In the genomic region with DNA sequence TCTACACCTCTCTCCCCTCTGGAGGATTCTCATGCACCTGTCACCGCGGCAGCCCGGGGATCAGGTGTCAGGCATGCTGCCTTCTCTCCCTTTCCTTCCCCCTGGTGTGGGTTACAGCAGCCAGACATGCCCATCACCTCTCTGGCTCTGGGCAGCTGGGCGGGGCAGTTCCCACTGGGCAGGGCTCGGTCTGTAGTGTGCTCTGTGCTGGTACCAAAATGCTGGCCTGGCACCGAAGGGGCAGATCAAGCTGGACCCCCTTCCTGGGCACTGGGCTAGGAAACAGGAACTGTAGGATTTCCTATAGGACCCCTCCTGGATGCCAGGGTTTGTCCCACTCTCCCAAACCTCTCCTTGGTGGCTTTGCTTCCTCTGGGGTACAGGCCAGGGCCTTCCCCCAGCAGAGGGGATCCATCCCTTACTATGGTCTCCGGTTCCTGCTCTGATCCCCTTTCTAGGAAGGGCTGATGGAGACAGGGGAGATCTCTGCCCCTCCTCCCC, we compare ENCODE assay signal across 12 cellular contexts. TPM values are rescaled to one million over a fixed set of nuclear protein-coding genes. Genes with fewer than 3 reads are reported as not detected.
DNase-seq lines count a peak whose midpoint lies in the region; ATAC-seq, FAIRE-seq and TF ChIP-seq lines count a peak whose summit lies in the region.
"Had no signal": no experiment of that assay in that cellular context is flagged by ENCODE, and none has a peak within 500 bp of the region (broad histone marks: within the 10 kb centered on the region; RNA-seq: fewer than 3 reads in every experiment).

No MANE protein-coding gene starts in this region.

- POLR2A ChIA-PET in HepG2 (lab: Yijun Ruan, JAX): interaction anchor here (1.0 kb wide), 1 partner anchor 31 kb away, joined by 3 read pairs; no protein-coding TSS in a partner anchor

- TF ChIP-seq CTCF in astrocyte (IDR thresholded peaks at IDR 0.05; ENCODE audit: insufficient read depth, low read depth, low read length): no peak
- no peak for TF ChIP-seq CTCF in HepG2 (CRISPR knock-in tag; IDR thresholded peaks at IDR 0.05)
- no peak for TF ChIP-seq CTCF in stomach (IDR thresholded peaks at IDR 0.05)
- no peak for TF ChIP-seq CTCF in osteocyte (IDR thresholded peaks at IDR 0.05)

- no peak overlapping the region for H3K27ac Mint-ChIP-seq in astrocyte (ENCODE audit: unreplicated experiment)
- H3K27ac Mint-ChIP-seq in osteocyte (ENCODE audit: unreplicated experiment): no peak overlapping the region

- in situ Hi-C loops in HepG2 (cut with HindIII; ENCODE audit: extremely low pct_ligation_motif_present, low pct_unique_long_range_greater_than_20kb): no loop called here

- H3K27me3 ChIP-seq in astrocyte (ENCODE audit: insufficient read depth, low read length) (peaks cover 9% of the 10 kb centered on the region), HepG2 (ENCODE audit: control insufficient read depth in 1 of 2, insufficient read depth in 2 of 2, low read length in 2 of 2) (no peaks in the 10 kb centered on the region), stomach (no peaks in the 10 kb centered on the region)

- H4K20me1 ChIP-seq in astrocyte (ENCODE audit: insufficient read depth, low read length): peaks cover 26% of the 10 kb centered on the region
- no peaks in the 10 kb centered on the region for H4K20me1 ChIP-seq in HepG2 (ENCODE audit: insufficient read depth, low read length)

- H2AFZ ChIP-seq in astrocyte (ENCODE audit: low read depth, low read length) (no peak overlapping the region), HepG2 (ENCODE audit: low read length) (no peak overlapping the region)

- H3K4me3 Mint-ChIP-seq in astrocyte (ENCODE audit: unreplicated experiment) (no peak overlapping the region), osteocyte (ENCODE audit: unreplicated experiment) (no peak overlapping the region)

- H3K9ac ChIP-seq in astrocyte (ENCODE audit: low read length): no peak overlapping the region
- H3K9ac ChIP-seq in HepG2 (ENCODE audit: insufficient read depth, low read depth, low read length): no peak overlapping the region

- H3K9me3 ChIP-seq in astrocyte (ENCODE audit: insufficient read depth, low read depth, low read length) (no peaks in the 10 kb centered on the region), HepG2 (ENCODE audit: low read length) (no peaks in the 10 kb centered on the region), stomach (no peaks in the 10 kb centered on the region)

- 0% methylated on average over 2 of the region's 7 CpGs for WGBS in HepG2 (ENCODE audit: low lambda C conversion rate)
- 21 to 41% (median 27%) methylated on average over 7 of the region's 7 CpGs for WGBS in stomach, 5 donors

- TF ChIP-seq EP300 in HepG2 (IDR thresholded peaks at IDR 0.05; ENCODE audit: low read depth in 2 of 2, low read length in 2 of 2) (no peak), HepG2 (CRISPR knock-in tag; IDR thresholded peaks at IDR 0.05; ENCODE audit: borderline replicate concordance) (no peak), stomach (IDR thresholded peaks at IDR 0.05) (no peak)

- H3K27me3 Mint-ChIP-seq in astrocyte (ENCODE audit: low read depth, unreplicated experiment) (peaks cover 8% of the 10 kb centered on the region), osteocyte (ENCODE audit: unreplicated experiment) (peaks cover 20% of the 10 kb centered on the region)

- FAIRE-seq in astrocyte (lab: Jason Lieb, UNC) (no peak), HepG2 (lab: Jason Lieb, UNC) (peak; percentile 79)
- FAIRE-seq: H54 had no signal

- intact Hi-C loops in HepG2 (cut with micrococcal nuclease; ENCODE audit: unreplicated experiment) (loop anchor here (2.0 kb wide), 1 partner anchor 17 kb away; the partner anchor contains the start of gene PES1), stomach (cut with DNase I; ENCODE audit: low total_unique reads) (no loop called here)

- H3K36me3 ChIP-seq in astrocyte (ENCODE audit: insufficient read depth, low read length): peaks cover 13% of the 10 kb centered on the region
- peaks cover 6 to 26% of the 10 kb centered on the region in 2 experiments; a peak in 4 of 5 replicates for H3K36me3 ChIP-seq in HepG2 (replicated peaks in 1 of 2; ENCODE audit: control insufficient read depth in 1 of 2, insufficient read depth in 2 of 2, low read length in 2 of 2)
- peaks cover 24 to 35% (median 34%) of the 10 kb centered on the region in 4 donors for H3K36me3 ChIP-seq in stomach

- H3K9me3 Mint-ChIP-seq in astrocyte (ENCODE audit: unreplicated experiment) (no peaks in the 10 kb centered on the region), osteocyte (ENCODE audit: unreplicated experiment) (no peaks in the 10 kb centered on the region)

- no peak for TF ChIP-seq POLR2A in HepG2 (IDR thresholded peaks at IDR 0.05; ENCODE audit: insufficient read depth in 1 of 2, low read depth in 2 of 2, low read length in 2 of 2)
- no peak for TF ChIP-seq POLR2A in stomach (IDR thresholded peaks at IDR 0.05)

- H3K4me2 ChIP-seq in astrocyte (ENCODE audit: low read length): peak overlapping the region; percentile 8
- peak overlapping the region; percentile 89 for H3K4me2 ChIP-seq in HepG2 (ENCODE audit: low read depth, low read length)

- H3K36me3 Mint-ChIP-seq in astrocyte (ENCODE audit: low read depth, unreplicated experiment) (peaks cover 9% of the 10 kb centered on the region), osteocyte (ENCODE audit: unreplicated experiment) (peaks cover 18% of the 10 kb centered on the region)

- peak; percentile 57 for ATAC-seq in HepG2
- no peak for ATAC-seq in GM19324 (IDR thresholded peaks at IDR 0.05; ENCODE audit: low FRiP score, unreplicated experiment)
- no peak for ATAC-seq in HG02852 (IDR thresholded peaks at IDR 0.05; ENCODE audit: unreplicated experiment)
- no peak for ATAC-seq in HG02870 (IDR thresholded peaks at IDR 0.05; ENCODE audit: unreplicated experiment)

- H3K4me1 Mint-ChIP-seq in astrocyte (ENCODE audit: low read depth, unreplicated experiment) (peaks cover 5% of the 10 kb centered on the region), osteocyte (ENCODE audit: unreplicated experiment) (peaks cover 10% of the 10 kb centered on the region)

- no peak overlapping the region for H3K27ac ChIP-seq in astrocyte (ENCODE audit: low read depth, low read length)
- H3K27ac ChIP-seq in HepG2 (ENCODE audit: extremely low read length, insufficient read depth, low read length): no peak overlapping the region
- H3K27ac ChIP-seq in stomach: peak overlapping the region; percentile 80 to 89 (median 87)

- no peak overlapping the region for H3K4me3 ChIP-seq in astrocyte (ENCODE audit: insufficient read depth, low read depth, low read length)
- H3K4me3 ChIP-seq in HepG2 (replicated peaks in 1 of 3; ENCODE audit: insufficient read depth in 1 of 3, low read depth in 2 of 3, low read length in 3 of 3): peak overlapping the region; percentile 62 to 84 (median 63); a peak in 5 of 6 replicates
- H3K4me3 ChIP-seq in stomach: peak overlapping the region; percentile 37 to 55 (median 45)

- BruUV-seq in HepG2 (replicated peaks; lab: Mats Ljungman, UMichigan): no TSS peak

- DNase-seq in NCI-H128 (lab: John Stamatoyannopoulos, UW; ENCODE audit: unreplicated experiment) (peak; percentile 5), astrocyte (ENCODE audit: low read depth) (no peak), HepG2 (ENCODE audit: low spot score) (no peak), stomach (peak; percentile 56), osteocyte (ENCODE audit: extremely low spot score, unreplicated experiment) (no peak)
- DNase-seq: cortex of kidney, DMS79, NCI-H1048 had no signal

- CTCF ChIA-PET in HepG2 (lab: Yijun Ruan, JAX; ENCODE audit: low intra/inter-chr PET ratio, low total read pairs): no interaction called here

- H3K79me2 ChIP-seq in astrocyte (ENCODE audit: insufficient read depth, low read length) (no peaks in the 10 kb centered on the region), HepG2 (ENCODE audit: insufficient read depth, low read length) (no peaks in the 10 kb centered on the region)

- peaks cover 5% of the 10 kb centered on the region for H3K4me1 ChIP-seq in astrocyte (ENCODE audit: insufficient read depth, low read length)
- H3K4me1 ChIP-seq in HepG2 (ENCODE audit: insufficient read depth, low read length): peaks cover 41% of the 10 kb centered on the region
- H3K4me1 ChIP-seq in stomach: peaks cover 45 to 49% (median 47%) of the 10 kb centered on the region in 4 donors

- TF ChIP-seq RAD21 in HepG2 (CRISPR knock-in tag; IDR thresholded peaks at IDR 0.05): no peak

RNA-seq across cellular contexts. Expression of gene GAL3ST1, which starts 0.8 kb away (rescaled TPM):
- total RNA-seq in astrocyte (3.4 and 3.8 TPM in 2 replicates), HepG2 (2016; rRNA removed; fragmentation: Illumina TruSeq; extraction: Trizol) (1.8 and 4.4 TPM in 2 replicates), stomach (10 to 100 TPM in 2 of 5 donors, 1 to 10 TPM in 2, under 1 TPM in 1; 0.87 to 48.4 (median 3.5) TPM), osteocyte (0.21 and 0.46 TPM in 2 replicates)
- 7.9 and 9.7 TPM in 2 replicates for total RNA-seq in HepG2 (2016; cell fraction: cytosol; rRNA removed; fragmentation: Illumina TruSeq; extraction: Trizol; ENCODE audit: low read depth)
- 2.1 and 5.3 TPM in 2 replicates for total RNA-seq in HepG2 (2016; cell fraction: insoluble cytoplasmic fraction; rRNA removed; fragmentation: Illumina TruSeq; extraction: Trizol)
- 10.3 and 11.6 TPM in 2 replicates for total RNA-seq in HepG2 (2016; cell fraction: membrane; rRNA removed; fragmentation: Illumina TruSeq; extraction: Trizol)
- total RNA-seq in HepG2 (2016; cell fraction: nucleus; rRNA removed; fragmentation: Illumina TruSeq; extraction: Trizol): 2.7 and 2.8 TPM in 2 replicates
- polyA plus RNA-seq in HepG2 (2011; rRNA removed) (14.7 and 18.9 TPM in 2 replicates), stomach (1 to 10 TPM; 2.9 to 8.9 (median 4.0) TPM)
- polyA plus RNA-seq in HepG2 (2011; cell fraction: cytosol; rRNA removed): 14.3 and 23.4 TPM in 2 replicates
- polyA plus RNA-seq in HepG2 (2011; cell fraction: nucleus; rRNA removed): 15.8 and 16.9 TPM in 2 replicates
- 7.5 and 10.2 TPM in 2 replicates for polyA plus RNA-seq in HepG2 (2012)
- polyA plus RNA-seq in HepG2 (2016; cell fraction: cytosol; fragmentation: Illumina TruSeq; extraction: Trizol; ENCODE audit: low read depth): 16.5 and 18.6 TPM in 2 replicates
- polyA plus RNA-seq in HepG2 (2016; cell fraction: insoluble cytoplasmic fraction; fragmentation: Illumina TruSeq; extraction: Trizol; ENCODE audit: low read depth): 4.1 and 5.6 TPM in 2 replicates
- 15.8 and 17.9 TPM in 2 replicates for polyA plus RNA-seq in HepG2 (2016; cell fraction: membrane; fragmentation: Illumina TruSeq; extraction: Trizol; ENCODE audit: low read depth)
- polyA plus RNA-seq in HepG2 (2016; cell fraction: nucleus; fragmentation: Illumina TruSeq; extraction: Trizol; ENCODE audit: insufficient read depth, low read depth): 5.2 and 7.2 TPM in 2 replicates
- 17.8 TPM in 1 of 2 replicates, not detected in the other for polyA minus RNA-seq in HepG2 (2011; rRNA and poly(A)+ RNA removed; ENCODE audit: low replicate concordance)
- polyA minus RNA-seq in HepG2 (2011; cell fraction: cytosol; rRNA and poly(A)+ RNA removed): 7.8 and 8.0 TPM in 2 replicates
- polyA minus RNA-seq in HepG2 (2011; cell fraction: nucleus; rRNA and poly(A)+ RNA removed): 2.3 and 2.6 TPM in 2 replicates

RNA-seq across cellular contexts. Expression of gene PES1, which starts 18.1 kb away (rescaled TPM):
- total RNA-seq in astrocyte: 88.7 and 92.9 TPM in 2 replicates
- total RNA-seq in HepG2 (2016; rRNA removed; fragmentation: Illumina TruSeq; extraction: Trizol): 94.7 and 111 TPM in 2 replicates
- total RNA-seq in HepG2 (2016; cell fraction: cytosol; rRNA removed; fragmentation: Illumina TruSeq; extraction: Trizol; ENCODE audit: low read depth): 23.4 and 23.7 TPM in 2 replicates
- total RNA-seq in HepG2 (2016; cell fraction: insoluble cytoplasmic fraction; rRNA removed; fragmentation: Illumina TruSeq; extraction: Trizol): 106 and 120 TPM in 2 replicates
- 37.9 and 40.4 TPM in 2 replicates for total RNA-seq in HepG2 (2016; cell fraction: membrane; rRNA removed; fragmentation: Illumina TruSeq; extraction: Trizol)
- total RNA-seq in HepG2 (2016; cell fraction: nucleus; rRNA removed; fragmentation: Illumina TruSeq; extraction: Trizol): 46.0 and 52.0 TPM in 2 replicates
- polyA plus RNA-seq in HepG2 (2011; rRNA removed): 65.1 and 70.0 TPM in 2 replicates
- polyA plus RNA-seq in HepG2 (2011; cell fraction: cytosol; rRNA removed): 60.6 and 70.4 TPM in 2 replicates
- polyA plus RNA-seq in HepG2 (2011; cell fraction: nucleus; rRNA removed): 79.4 and 94.0 TPM in 2 replicates
- 40.1 and 42.9 TPM in 2 replicates for polyA plus RNA-seq in HepG2 (2012)
- 14.6 and 17.1 TPM in 2 replicates for polyA plus RNA-seq in HepG2 (2016; cell fraction: cytosol; fragmentation: Illumina TruSeq; extraction: Trizol; ENCODE audit: low read depth)
- 110 and 112 TPM in 2 replicates for polyA plus RNA-seq in HepG2 (2016; cell fraction: insoluble cytoplasmic fraction; fragmentation: Illumina TruSeq; extraction: Trizol; ENCODE audit: low read depth)
- 26.4 and 29.2 TPM in 2 replicates for polyA plus RNA-seq in HepG2 (2016; cell fraction: membrane; fragmentation: Illumina TruSeq; extraction: Trizol; ENCODE audit: low read depth)
- polyA plus RNA-seq in HepG2 (2016; cell fraction: nucleus; fragmentation: Illumina TruSeq; extraction: Trizol; ENCODE audit: insufficient read depth, low read depth): 76.3 and 79.7 TPM in 2 replicates
- 210 and 241 TPM in 2 replicates for polyA minus RNA-seq in HepG2 (2011; rRNA and poly(A)+ RNA removed; ENCODE audit: low replicate concordance)
- polyA minus RNA-seq in HepG2 (2011; cell fraction: cytosol; rRNA and poly(A)+ RNA removed): 36.6 and 46.5 TPM in 2 replicates
- 50.9 and 67.1 TPM in 2 replicates for polyA minus RNA-seq in HepG2 (2011; cell fraction: nucleus; rRNA and poly(A)+ RNA removed)
- 10 to 100 TPM; 22.8 to 94.5 (median 38.7) TPM for total RNA-seq in stomach
- polyA plus RNA-seq in stomach: 10 to 100 TPM; 46.2 to 63.1 (median 48.0) TPM
- 71.6 and 73.5 TPM in 2 replicates for total RNA-seq in osteocyte

RNA-seq across cellular contexts. Expression of gene SEC14L6, which starts 27.1 kb away (rescaled TPM):
- total RNA-seq in astrocyte: 0.16 and 0.22 TPM in 2 replicates
- total RNA-seq in HepG2 (2016; rRNA removed; fragmentation: Illumina TruSeq; extraction: Trizol): 0.09 and 0.11 TPM in 2 replicates
- not detected in 2 replicates for total RNA-seq in HepG2 (2016; cell fraction: cytosol; rRNA removed; fragmentation: Illumina TruSeq; extraction: Trizol; ENCODE audit: low read depth)
- 0.04 and 0.09 TPM in 2 replicates for total RNA-seq in HepG2 (2016; cell fraction: insoluble cytoplasmic fraction; rRNA removed; fragmentation: Illumina TruSeq; extraction: Trizol)
- 0.17 and 0.19 TPM in 2 replicates for total RNA-seq in HepG2 (2016; cell fraction: membrane; rRNA removed; fragmentation: Illumina TruSeq; extraction: Trizol)
- 0.16 and 0.34 TPM in 2 replicates for total RNA-seq in HepG2 (2016; cell fraction: nucleus; rRNA removed; fragmentation: Illumina TruSeq; extraction: Trizol)
- 9.3 and 13.7 TPM in 2 replicates for polyA plus RNA-seq in HepG2 (2011; rRNA removed)
- 4.5 and 7.7 TPM in 2 replicates for polyA plus RNA-seq in HepG2 (2011; cell fraction: cytosol; rRNA removed)
- polyA plus RNA-seq in HepG2 (2011; cell fraction: nucleus; rRNA removed): 19.8 and 19.9 TPM in 2 replicates
- 4.9 and 5.3 TPM in 2 replicates for polyA plus RNA-seq in HepG2 (2012)
- polyA plus RNA-seq in HepG2 (2016; cell fraction: cytosol; fragmentation: Illumina TruSeq; extraction: Trizol; ENCODE audit: low read depth): 0.11 TPM in 1 of 2 replicates, not detected in the other
- 0.13 and 0.31 TPM in 2 replicates for polyA plus RNA-seq in HepG2 (2016; cell fraction: insoluble cytoplasmic fraction; fragmentation: Illumina TruSeq; extraction: Trizol; ENCODE audit: low read depth)
- polyA plus RNA-seq in HepG2 (2016; cell fraction: membrane; fragmentation: Illumina TruSeq; extraction: Trizol; ENCODE audit: low read depth): 0.05 and 0.07 TPM in 2 replicates
- polyA plus RNA-seq in HepG2 (2016; cell fraction: nucleus; fragmentation: Illumina TruSeq; extraction: Trizol; ENCODE audit: insufficient read depth, low read depth): 0.21 and 0.25 TPM in 2 replicates
- 6.8 TPM in 1 of 2 replicates, not detected in the other for polyA minus RNA-seq in HepG2 (2011; rRNA and poly(A)+ RNA removed; ENCODE audit: low replicate concordance)
- polyA minus RNA-seq in HepG2 (2011; cell fraction: cytosol; rRNA and poly(A)+ RNA removed): 0.79 and 4.5 TPM in 2 replicates
- 3.6 and 5.5 TPM in 2 replicates for polyA minus RNA-seq in HepG2 (2011; cell fraction: nucleus; rRNA and poly(A)+ RNA removed)
- total RNA-seq in stomach: under 1 TPM in 1 of 5 donors, not detected in 4; 0.58 TPM
- 1 to 10 TPM in 1 of 3 donors, under 1 TPM in 2; 0.68 to 1.4 (median 1.00) TPM for polyA plus RNA-seq in stomach
- 0.54 and 0.78 TPM in 2 replicates for total RNA-seq in osteocyte

RNA-seq across cellular contexts. Expression of gene TCN2, which starts 33.3 kb away (rescaled TPM):
- total RNA-seq in astrocyte (2.7 and 3.8 TPM in 2 replicates), HepG2 (2016; rRNA removed; fragmentation: Illumina TruSeq; extraction: Trizol) (0.31 TPM in 1 of 2 replicates, not detected in the other), stomach (10 to 100 TPM in 2 of 5 donors, 1 to 10 TPM in 3; 1.4 to 16.3 (median 2.3) TPM), osteocyte (57.7 and 58.1 TPM in 2 replicates)
- total RNA-seq in HepG2 (2016; cell fraction: cytosol; rRNA removed; fragmentation: Illumina TruSeq; extraction: Trizol; ENCODE audit: low read depth): 0.30 TPM in 1 of 2 replicates, not detected in the other
- 0.15 and 0.45 TPM in 2 replicates for total RNA-seq in HepG2 (2016; cell fraction: insoluble cytoplasmic fraction; rRNA removed; fragmentation: Illumina TruSeq; extraction: Trizol)
- total RNA-seq in HepG2 (2016; cell fraction: membrane; rRNA removed; fragmentation: Illumina TruSeq; extraction: Trizol): 0.17 and 0.28 TPM in 2 replicates
- total RNA-seq in HepG2 (2016; cell fraction: nucleus; rRNA removed; fragmentation: Illumina TruSeq; extraction: Trizol): 0.34 and 0.43 TPM in 2 replicates
- polyA plus RNA-seq in HepG2 (2011; rRNA removed) (0.29 and 0.67 TPM in 2 replicates), stomach (10 to 100 TPM in 1 of 3 donors, 1 to 10 TPM in 2; 4.1 to 10.1 (median 4.3) TPM)
- polyA plus RNA-seq in HepG2 (2011; cell fraction: cytosol; rRNA removed): 0.37 and 0.55 TPM in 2 replicates
- polyA plus RNA-seq in HepG2 (2011; cell fraction: nucleus; rRNA removed): 0.35 and 0.59 TPM in 2 replicates
- 0.40 and 0.61 TPM in 2 replicates for polyA plus RNA-seq in HepG2 (2012)
- 0.06 and 0.10 TPM in 2 replicates for polyA plus RNA-seq in HepG2 (2016; cell fraction: cytosol; fragmentation: Illumina TruSeq; extraction: Trizol; ENCODE audit: low read depth)
- polyA plus RNA-seq in HepG2 (2016; cell fraction: insoluble cytoplasmic fraction; fragmentation: Illumina TruSeq; extraction: Trizol; ENCODE audit: low read depth): 0.20 and 0.21 TPM in 2 replicates
- 0.16 and 0.31 TPM in 2 replicates for polyA plus RNA-seq in HepG2 (2016; cell fraction: membrane; fragmentation: Illumina TruSeq; extraction: Trizol; ENCODE audit: low read depth)
- polyA plus RNA-seq in HepG2 (2016; cell fraction: nucleus; fragmentation: Illumina TruSeq; extraction: Trizol; ENCODE audit: insufficient read depth, low read depth): 0.53 and 0.63 TPM in 2 replicates
- polyA minus RNA-seq in HepG2 (2011; rRNA and poly(A)+ RNA removed; ENCODE audit: low replicate concordance): 0.30 and 0.87 TPM in 2 replicates
- polyA minus RNA-seq in HepG2 (2011; cell fraction: cytosol; rRNA and poly(A)+ RNA removed): not detected in 2 replicates
- polyA minus RNA-seq in HepG2 (2011; cell fraction: nucleus; rRNA and poly(A)+ RNA removed): 0.12 TPM in 1 of 2 replicates, not detected in the other

Comparison
In these comparisons a context has a peak if more than half of its experiments do, and no peak if none do; other contexts are left out.
1. DNase-seq: peak in NCI-H128 (single experiment) and stomach (single experiment); none in astrocyte (single experiment), HepG2 (single experiment) and osteocyte (single experiment).
2. H3K27ac ChIP-seq: peak in stomach (5 of 5); none in astrocyte (single experiment) and HepG2 (single experiment).